In the genomic region with DNA sequence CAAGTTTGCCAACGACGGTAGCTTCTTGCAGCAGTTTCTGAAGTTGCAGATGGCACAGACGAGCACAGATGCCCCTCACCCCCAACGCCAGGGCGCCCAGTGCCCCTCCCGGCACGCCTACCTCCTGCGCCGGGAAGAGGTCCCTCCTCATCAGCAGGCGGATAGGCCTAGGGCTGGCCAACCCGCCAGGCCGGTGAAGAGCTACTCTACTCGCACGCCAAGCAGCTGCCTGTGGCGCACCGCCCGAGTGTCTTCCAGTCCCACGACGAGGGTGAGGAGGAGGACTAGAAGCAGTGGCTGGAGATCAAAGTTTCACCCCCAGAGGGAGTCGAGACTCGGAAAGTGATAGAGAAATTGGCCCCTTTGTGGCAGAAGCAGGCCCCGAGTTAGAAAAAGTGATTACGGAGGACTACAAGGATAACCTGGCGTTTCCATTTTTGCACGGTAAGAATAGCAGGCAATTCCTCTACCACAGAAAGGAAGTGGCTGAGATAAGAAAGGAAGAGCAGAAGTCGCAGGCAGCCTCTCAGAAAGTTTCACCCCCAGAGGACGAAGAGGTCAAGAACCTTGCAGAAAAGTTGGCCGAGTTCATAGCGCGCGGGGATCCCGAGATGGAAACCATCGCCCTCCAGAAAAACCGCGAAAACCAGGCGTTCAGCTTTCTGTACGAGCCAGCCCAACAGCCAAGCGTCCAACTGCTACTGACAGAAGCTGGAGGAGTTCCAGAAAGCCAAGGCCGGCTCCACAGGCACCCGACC, we compare ENCODE assay signal across 28 cellular contexts.
"Had no signal": no experiment of that assay in that cellular context is flagged by ENCODE, and none has a peak within 500 bp of the region (broad histone marks: within the 10 kb centered on the region; RNA-seq: fewer than 3 reads in every experiment).

No MANE protein-coding gene starts in this region.

- H3K27ac ChIP-seq: dorsolateral prefrontal cortex, left lung, lower lobe of right lung, neutrophil, ovary, prostate gland, skin epidermis, suprapubic skin, tibial artery had no signal

- H3K36me3 Mint-ChIP-seq: activated CD8-positive, alpha-beta memory T cell treated with anti-CD3 and anti-CD28 coated beads, Interleukin-2, amount 10 ng/mL, durations not matched to agents 7 days and 5 days; activated naive CD4-positive, alpha-beta T cell treated with anti-CD3 and anti-CD28 coated beads, Interleukin-2, amount 50 U/mL, for 24 hours; natural killer cell; stimulated activated memory B cell treated with anti-CD40 and anti-IgM and Interleukin-4, amounts not matched to agents 10 μg/mL and 1 μg/mL and 100 μg/mL, for 72 hours had no signal

- H3K27me3 ChIP-seq: dorsolateral prefrontal cortex, left lung, neutrophil, ovary, suprapubic skin, tibial artery had no signal

- ATAC-seq: activated CD4-positive, alpha-beta T cell treated with anti-CD3 and anti-CD28 coated beads for 36 hours; activated CD8-positive, alpha-beta memory T cell treated with anti-CD3 and anti-CD28 coated beads, Interleukin-2, amount 10 ng/mL, durations not matched to agents 7 days and 5 days; activated CD8-positive, alpha-beta T cell treated with anti-CD3 and anti-CD28 coated beads, Interleukin-2, amount 10 ng/mL, durations not matched to agents 7 days and 5 days; activated naive CD8-positive, alpha-beta T cell treated with anti-CD3 and anti-CD28 coated beads, Interleukin-2, amount 50 U/mL, for 24 hours; left lung; natural killer cell; sciatic nerve had no signal

- H3K27me3 Mint-ChIP-seq: activated CD4-positive, alpha-beta T cell treated with anti-CD3 and anti-CD28 coated beads for 36 hours; activated CD8-positive, alpha-beta memory T cell treated with anti-CD3 and anti-CD28 coated beads, Interleukin-2, amount 10 ng/mL, durations not matched to agents 7 days and 5 days; activated naive CD4-positive, alpha-beta T cell treated with anti-CD3 and anti-CD28 coated beads, Interleukin-2, amount 50 U/mL, for 24 hours had no signal

- H3K9me3 ChIP-seq: left lung, lower lobe of right lung, neutrophil, ovary, prostate gland, suprapubic skin, tibial artery had no signal

- DNase-seq: activated CD4-positive, alpha-beta T cell treated with anti-CD3 and anti-CD28 coated beads for 36 hours; activated CD4-positive, CD25-positive, alpha-beta regulatory T cell; activated CD8-positive, alpha-beta memory T cell treated with anti-CD3 and anti-CD28 coated beads, Interleukin-2, amount 10 ng/mL, durations not matched to agents 7 days and 5 days; activated CD8-positive, alpha-beta T cell treated with anti-CD3 and anti-CD28 coated beads, Interleukin-2, amount 10 ng/mL, durations not matched to agents 7 days and 5 days; activated naive CD8-positive, alpha-beta T cell treated with anti-CD3 and anti-CD28 coated beads, Interleukin-2, amount 50 U/mL, for 24 hours; activated T-cell treated with anti-CD3 and anti-CD28 coated beads, Interleukin-2, amount 50 U/mL, for 48 hours; amygdala; dorsolateral prefrontal cortex; effector memory CD4-positive, alpha-beta T cell; lower lobe of right lung; mesendoderm; natural killer cell; ovary; retina; stimulated activated CD4-positive, alpha-beta T cell treated with anti-CD3 and anti-CD28 coated beads, Interleukin-4, amount 100 ng/mL, for 24 hours; tibial artery had no signal

- FAIRE-seq: colon, frontal cortex had no signal

- H3K9me3 Mint-ChIP-seq: activated naive CD4-positive, alpha-beta T cell treated with anti-CD3 and anti-CD28 coated beads, Interleukin-2, amount 50 U/mL, for 24 hours; activated naive CD8-positive, alpha-beta T cell treated with anti-CD3 and anti-CD28 coated beads, Interleukin-2, amount 50 U/mL, for 24 hours; activated T-helper 2 cell treated with anti-CD3 and anti-CD28 coated beads, Interferon-gamma antibody, Interleukin-2, Interleukin-4, amounts not matched to agents 10 μg/mL and 5 μg/mL and 100 μg/mL, durations not matched to agents 14 hours and 24 hours and 36 hours; natural killer cell; stimulated activated memory B cell treated with anti-CD40 and anti-IgM and Interleukin-4, amounts not matched to agents 10 μg/mL and 1 μg/mL and 100 μg/mL, for 72 hours; T-helper 2 cell treated with Interferon-gamma antibody and Interleukin-4, amounts not matched to agents 5 μg/mL and 100 μg/mL, for 36 hours had no signal

- H3K4me3 Mint-ChIP-seq: activated CD4-positive, alpha-beta T cell treated with anti-CD3 and anti-CD28 coated beads for 36 hours; activated CD8-positive, alpha-beta memory T cell treated with anti-CD3 and anti-CD28 coated beads, Interleukin-2, amount 10 ng/mL, durations not matched to agents 7 days and 5 days; activated CD8-positive, alpha-beta T cell treated with anti-CD3 and anti-CD28 coated beads, Interleukin-2, amount 10 ng/mL, durations not matched to agents 7 days and 5 days; activated naive CD4-positive, alpha-beta T cell treated with anti-CD3 and anti-CD28 coated beads, Interleukin-2, amount 50 U/mL, for 24 hours; activated naive CD8-positive, alpha-beta T cell treated with anti-CD3 and anti-CD28 coated beads, Interleukin-2, amount 50 U/mL, for 24 hours; natural killer cell; stimulated activated memory B cell treated with anti-CD40 and anti-IgM and Interleukin-4, amounts not matched to agents 10 μg/mL and 1 μg/mL and 100 μg/mL, for 72 hours; T-helper 2 cell treated with Interferon-gamma antibody and Interleukin-4, amounts not matched to agents 5 μg/mL and 100 μg/mL, for 36 hours had no signal

- H3K4me1 Mint-ChIP-seq: activated CD4-positive, alpha-beta T cell treated with anti-CD3 and anti-CD28 coated beads for 36 hours; activated CD8-positive, alpha-beta memory T cell treated with anti-CD3 and anti-CD28 coated beads, Interleukin-2, amount 10 ng/mL, durations not matched to agents 7 days and 5 days; activated naive CD4-positive, alpha-beta T cell treated with anti-CD3 and anti-CD28 coated beads, Interleukin-2, amount 50 U/mL, for 24 hours; activated naive CD8-positive, alpha-beta T cell treated with anti-CD3 and anti-CD28 coated beads, Interleukin-2, amount 50 U/mL, for 24 hours; natural killer cell; stimulated activated memory B cell treated with anti-CD40 and anti-IgM and Interleukin-4, amounts not matched to agents 10 μg/mL and 1 μg/mL and 100 μg/mL, for 72 hours had no signal

- H3K27ac Mint-ChIP-seq: activated CD4-positive, alpha-beta T cell treated with anti-CD3 and anti-CD28 coated beads for 36 hours; activated CD8-positive, alpha-beta memory T cell treated with anti-CD3 and anti-CD28 coated beads, Interleukin-2, amount 10 ng/mL, durations not matched to agents 7 days and 5 days; activated CD8-positive, alpha-beta T cell treated with anti-CD3 and anti-CD28 coated beads, Interleukin-2, amount 10 ng/mL, durations not matched to agents 7 days and 5 days; activated naive CD4-positive, alpha-beta T cell treated with anti-CD3 and anti-CD28 coated beads, Interleukin-2, amount 50 U/mL, for 24 hours; activated naive CD8-positive, alpha-beta T cell treated with anti-CD3 and anti-CD28 coated beads, Interleukin-2, amount 50 U/mL, for 24 hours; activated T-helper 2 cell treated with anti-CD3 and anti-CD28 coated beads, Interferon-gamma antibody, Interleukin-2, Interleukin-4, amounts not matched to agents 10 μg/mL and 5 μg/mL and 100 μg/mL, durations not matched to agents 14 hours and 24 hours and 36 hours; natural killer cell; stimulated activated memory B cell treated with anti-CD40 and anti-IgM and Interleukin-4, amounts not matched to agents 10 μg/mL and 1 μg/mL and 100 μg/mL, for 72 hours; T-helper 2 cell treated with Interferon-gamma antibody and Interleukin-4, amounts not matched to agents 5 μg/mL and 100 μg/mL, for 36 hours had no signal

- H3K36me3 ChIP-seq: left lung, lower lobe of right lung, neutrophil, ovary, prostate gland, suprapubic skin, tibial artery had no signal

- H3K4me1 ChIP-seq: left lung, lower lobe of right lung, prostate gland, suprapubic skin, tibial artery had no signal

- H3K4me3 ChIP-seq: dorsolateral prefrontal cortex, left lung, lower lobe of right lung, ovary, prostate gland, skin epidermis, suprapubic skin, tibial artery had no signal
